ENCODE assay signal across 9 cellular contexts in genomic region chr3:10008588-10009344, GRCh38. TPM values are rescaled to one million over a fixed set of nuclear protein-coding genes. Genes with fewer than 3 reads are reported as not detected.
DNase-seq lines count a peak whose midpoint lies in the region; ATAC-seq and TF ChIP-seq lines count a peak whose summit lies in the region.
"Had no signal": no experiment of that assay in that cellular context is flagged by ENCODE, and none has a peak within 500 bp of the region (broad histone marks: within the 10 kb centered on the region; RNA-seq: fewer than 3 reads in every experiment).

No MANE protein-coding gene starts in this region.

- H3K4ac ChIP-seq in neuronal stem cell (ENCODE audit: low read length), result no peak overlapping the region

- H2BK12ac ChIP-seq in neuronal stem cell (ENCODE audit: low read length), result no peak overlapping the region

- peak overlapping the region; percentile 13 for H3K23ac ChIP-seq in neuronal stem cell (ENCODE audit: low read depth, low read length, poor library complexity)

- no peak overlapping the region for H3K14ac ChIP-seq in neuronal stem cell (ENCODE audit: low read length)

- WGBS in gastroesophageal sphincter (ENCODE audit: low coverage in 1 of 2), 2 donors, result 0 to 21% methylated on average over 1 to 2 of the region's 23 CpGs
- no CpG with 5 or more reads among the region's 23 CpGs for WGBS in neuronal stem cell (ENCODE audit: extremely low coverage in 2 of 2, insufficient read length in 2 of 2, insufficient replicate concordance in 1 of 2), 2 donors

- H2AK5ac ChIP-seq in neuronal stem cell (ENCODE audit: low read depth, low read length), result no peak overlapping the region

- peaks cover 2% of the 10 kb centered on the region for H3K79me1 ChIP-seq in neuronal stem cell (ENCODE audit: low read depth, low read length)

- peak; percentile 63 for DNase-seq in AG10803 (ENCODE audit: low read depth)
- DNase-seq in SJCRH30, result peak; percentile 79 to 87
- DNase-seq in activated naive CD4-positive, alpha-beta T cell treated with Interleukin-2 at 50 U/mL for 16 hours, result peak; percentile 88
- peak; percentile 73 for DNase-seq in neuronal stem cell (ENCODE audit: low spot score)
- DNase-seq in substantia nigra (lab: John Stamatoyannopoulos, UW), result peak in 40 of 49 donors; percentile 12 to 91 (median 58)

- H2BK120ac ChIP-seq in neuronal stem cell (ENCODE audit: low read depth, low read length), result no peak overlapping the region

- no peak for TF ChIP-seq EP300 in gastroesophageal sphincter (IDR thresholded peaks at IDR 0.05)

- TF ChIP-seq POLR2A in GM19193 (IDR thresholded peaks at IDR 0.05; ENCODE audit: extremely low read depth, insufficient read depth, insufficient read length) (peak; percentile 35), gastroesophageal sphincter (IDR thresholded peaks at IDR 0.05) (no peak)

- H3K9me3 ChIP-seq in SJCRH30 (replicated peaks) (no peaks in the 10 kb centered on the region), gastroesophageal sphincter (no peaks in the 10 kb centered on the region), neuronal stem cell (replicated peaks in 1 of 2; ENCODE audit: control insufficient read depth in 2 of 2, insufficient read depth in 1 of 2, low read depth in 1 of 2, low read length in 2 of 2) (no peaks in the 10 kb centered on the region)

- H3K4me3 ChIP-seq in AG10803 (ENCODE audit: low read length) (peak overlapping the region; percentile 61), SJCRH30 (peak overlapping the region; percentile 54), gastroesophageal sphincter (peak overlapping the region; percentile 43 to 53), neuronal stem cell (ENCODE audit: low read length in 2 of 2) (peak overlapping the region in 1 of 2 donors; percentile 75)

- H3K27ac ChIP-seq in SJCRH30 (peak overlapping the region; percentile 11), gastroesophageal sphincter (peak overlapping the region in 3 of 4 donors; percentile 67 to 77 (median 74)), neuronal stem cell (replicated peaks; ENCODE audit: low read length) (no peak overlapping the region), substantia nigra (ENCODE audit: low read depth, low read length, poor library complexity, severe bottlenecking) (no peak overlapping the region)
- H3K27ac ChIP-seq: HL-60 had no signal

- H4K8ac ChIP-seq in neuronal stem cell (ENCODE audit: low read depth, low read length), result no peak overlapping the region

- H3K4me2 ChIP-seq in neuronal stem cell (ENCODE audit: insufficient read depth, low read length, poor library complexity, severe bottlenecking), result peak overlapping the region; percentile 63

- H2AFZ ChIP-seq in neuronal stem cell (ENCODE audit: low read length), result no peak overlapping the region

- peak overlapping the region; percentile 83 for H3K9ac ChIP-seq in neuronal stem cell (ENCODE audit: low read depth, low read length, poor library complexity)

- TF ChIP-seq CTCF in AG10803 (conservative IDR thresholded peaks at IDR 0.05; ENCODE audit: low read length) (no peak), gastroesophageal sphincter (IDR thresholded peaks at IDR 0.05) (peak in 1 of 4 experiments; percentile 9)

- no peak overlapping the region for H3K18ac ChIP-seq in neuronal stem cell (ENCODE audit: low read length)

- H2BK5ac ChIP-seq in neuronal stem cell (ENCODE audit: low read length), result no peak overlapping the region

- no peak overlapping the region for H4K91ac ChIP-seq in neuronal stem cell (ENCODE audit: low read depth, low read length, poor library complexity)

- H2BK15ac ChIP-seq in neuronal stem cell (ENCODE audit: low read length), result no peak overlapping the region

- no peaks in the 10 kb centered on the region for H3K27me3 ChIP-seq in SJCRH30
- H3K27me3 ChIP-seq in gastroesophageal sphincter, result no peaks in the 10 kb centered on the region
- H3K27me3 ChIP-seq in neuronal stem cell (ENCODE audit: control insufficient read depth in 3 of 3, insufficient read depth in 3 of 3, low read depth in 1 of 3, low read length in 3 of 3), result no peaks in the 10 kb centered on the region

- H3K4me1 ChIP-seq in SJCRH30 (peaks cover 25% of the 10 kb centered on the region), gastroesophageal sphincter (peaks cover 2 to 38% (median 21%) of the 10 kb centered on the region in 3 donors), neuronal stem cell (ENCODE audit: control insufficient read depth in 2 of 2, insufficient read depth in 1 of 2, low read depth in 1 of 2, low read length in 2 of 2) (peaks cover 2 to 14% of the 10 kb centered on the region in 2 donors)

- ATAC-seq in HG03457 (IDR thresholded peaks at IDR 0.05; ENCODE audit: unreplicated experiment) (peak; percentile 42), gastroesophageal sphincter (peak; percentile 88)

- H3K36me3 ChIP-seq in SJCRH30 (peaks cover 2% of the 10 kb centered on the region; the same call in 1 of the 2 replicates), gastroesophageal sphincter (no peaks in the 10 kb centered on the region), neuronal stem cell (replicated peaks in 1 of 2; ENCODE audit: control insufficient read depth in 2 of 2, insufficient read depth in 2 of 2, low read length in 2 of 2) (peaks cover 4 to 30% of the 10 kb centered on the region in 2 donors)

RNA-seq across cellular contexts. Expression of gene FANCD2, which starts 17.5 kb away (rescaled TPM):
- 31.1 and 39.0 TPM in 2 replicates for total RNA-seq in SJCRH30 (2014; rRNA removed; shearing (Covaris generic))
- 1 to 10 TPM in 3 of 4 donors, under 1 TPM in 1; 0.96 to 7.3 (median 4.1) TPM for total RNA-seq in gastroesophageal sphincter
- polyA plus RNA-seq in neuronal stem cell (2013, experiment 1 of 2), result 31.9 TPM
- polyA plus RNA-seq in neuronal stem cell (2013, experiment 2 of 2), result 34.8 TPM

RNA-seq across cellular contexts. Expression of gene EMC3, which starts 22.1 kb away (rescaled TPM):
- 68.5 and 68.9 TPM in 2 replicates for total RNA-seq in SJCRH30 (2014; rRNA removed; shearing (Covaris generic))
- total RNA-seq in gastroesophageal sphincter, result 10 to 100 TPM; 38.8 to 81.6 (median 73.9) TPM
- polyA plus RNA-seq in neuronal stem cell (2013, experiment 1 of 2), result 24.9 TPM
- 24.7 TPM for polyA plus RNA-seq in neuronal stem cell (2013, experiment 2 of 2)

RNA-seq across cellular contexts. Expression of gene PRRT3, which starts 56.6 kb away (rescaled TPM):
- 1.3 and 2.1 TPM in 2 replicates for total RNA-seq in SJCRH30 (2014; rRNA removed; shearing (Covaris generic))
- total RNA-seq in gastroesophageal sphincter, result 1 to 10 TPM; 1.3 to 3.6 (median 2.7) TPM
- 5.2 TPM for polyA plus RNA-seq in neuronal stem cell (2013, experiment 1 of 2)
- polyA plus RNA-seq in neuronal stem cell (2013, experiment 2 of 2), result 5.6 TPM

Comparison
In these comparisons a context has a peak if more than half of its experiments do, and no peak if none do; other contexts are left out.
1. H3K27ac ChIP-seq: peak in SJCRH30 (single experiment) and gastroesophageal sphincter (3 of 4); none in neuronal stem cell (single experiment) and substantia nigra (single experiment).
2. Peak in every context shown above with its lines, with median percentiles within 50 percentile points of each other: DNase-seq.